In genomic region chr4:154590329-154591006, GRCh38 we compare ENCODE assay signal across 1 cellular context.
TF ChIP-seq lines count a peak whose summit lies in the region.

Gene FGA (minus strand): TSS chr4:154590742. CDS start chr4:154590687, 55 bp downstream.

TF ChIP-seq in HepG2, 621 proteins besides CTCF, POLR2A, EP300 and RAD21 (continued from another document and continues in another):
- peak; percentile 91 for TF ChIP-seq RCOR2 (CRISPR knock-in tag; IDR thresholded peaks at IDR 0.05)
- no peak for TF ChIP-seq ZSCAN30 (CRISPR knock-in tag; IDR thresholded peaks at IDR 0.05)
- peak; percentile 71; the same call in 1 of the 2 replicates for TF ChIP-seq SALL2 (CRISPR knock-in tag; IDR thresholded peaks at IDR 0.05)
- peak; percentile 37 for TF ChIP-seq YY1 (IDR thresholded peaks at IDR 0.05; ENCODE audit: insufficient read depth, insufficient replicate concordance, low read depth, low read length)
- TF ChIP-seq ZNF407 (CRISPR knock-in tag; IDR thresholded peaks at IDR 0.05; ENCODE audit: not compliant biosample characterization): no peak
- TF ChIP-seq MIXL1 (CRISPR knock-in tag; IDR thresholded peaks at IDR 0.05): peak; percentile 99
- TF ChIP-seq ZNF335 (CRISPR knock-in tag; IDR thresholded peaks at IDR 0.05): peak; percentile 77; the same call in 1 of the 2 replicates
- 0 out of 2 replicates have a peak, but pooled peaks have one; percentile 24 for TF ChIP-seq ZNF589 (CRISPR knock-in tag; conservative IDR thresholded peaks at IDR 0.05)
- peak; percentile 96 for TF ChIP-seq POLR2G (IDR thresholded peaks at IDR 0.05; ENCODE audit: low read depth, low read length)
- TF ChIP-seq DPF2 (CRISPR knock-in tag; IDR thresholded peaks at IDR 0.05; ENCODE audit: borderline replicate concordance, low read depth): peak; percentile 94
- peak; percentile 96 for TF ChIP-seq ZNF710 (CRISPR knock-in tag; IDR thresholded peaks at IDR 0.05; ENCODE audit: borderline replicate concordance)
- TF ChIP-seq SMC3 (IDR thresholded peaks at IDR 0.05; ENCODE audit: low read length): peak; percentile 33; the same call in 1 of the 2 replicates
- TF ChIP-seq RAD51 (IDR thresholded peaks at IDR 0.05; ENCODE audit: borderline replicate concordance): no peak
- TF ChIP-seq TMF1 (CRISPR knock-in tag; IDR thresholded peaks at IDR 0.05; ENCODE audit: low read depth): no peak
- TF ChIP-seq DNMT1 (CRISPR knock-in tag; IDR thresholded peaks at IDR 0.05): no peak
- TF ChIP-seq ATF2 (CRISPR knock-in tag; IDR thresholded peaks at IDR 0.05): peak; percentile 95
- no peak for TF ChIP-seq ZBTB44 (CRISPR knock-in tag; IDR thresholded peaks at IDR 0.05)
- TF ChIP-seq HNF1A (IDR thresholded peaks at IDR 0.05; ENCODE audit: low read depth): peak; percentile 100
- peak; percentile 100 for TF ChIP-seq HNF1A (CRISPR knock-in tag; IDR thresholded peaks at IDR 0.05; ENCODE audit: borderline replicate concordance)
- TF ChIP-seq GMEB1 (CRISPR knock-in tag; IDR thresholded peaks at IDR 0.05; ENCODE audit: borderline replicate concordance): peak; percentile 48; the same call in 1 of the 2 replicates
- TF ChIP-seq ZNF292 (CRISPR knock-in tag; IDR thresholded peaks at IDR 0.05; ENCODE audit: borderline replicate concordance, low read depth): peak; percentile 46; the same call in 1 of the 2 replicates
- TF ChIP-seq TOE1 (CRISPR knock-in tag; IDR thresholded peaks at IDR 0.05): peak; percentile 68; the same call in 1 of the 2 replicates
- peak; percentile 61; the same call in 1 of the 2 replicates for TF ChIP-seq CHD4 (IDR thresholded peaks at IDR 0.05; ENCODE audit: borderline replicate concordance, low read length)
- peak; percentile 96 for TF ChIP-seq MED13 (CRISPR knock-in tag; IDR thresholded peaks at IDR 0.05)
- TF ChIP-seq PRMT3 (CRISPR knock-in tag; IDR thresholded peaks at IDR 0.05; ENCODE audit: borderline replicate concordance, low read depth): 0 out of 2 replicates have a peak, but pooled peaks have one; percentile 22
- TF ChIP-seq ETV5 (CRISPR knock-in tag; IDR thresholded peaks at IDR 0.05; ENCODE audit: borderline replicate concordance): peak; percentile 89
- TF ChIP-seq SMAD3 (CRISPR knock-in tag; IDR thresholded peaks at IDR 0.05): peak; percentile 96
- TF ChIP-seq THAP11 (CRISPR knock-in tag; IDR thresholded peaks at IDR 0.05): peak; percentile 81
- peak; percentile 67; the same call in 1 of the 2 replicates for TF ChIP-seq MLX (CRISPR knock-in tag; IDR thresholded peaks at IDR 0.05)
- TF ChIP-seq ERF (CRISPR knock-in tag; IDR thresholded peaks at IDR 0.05): peak; percentile 98
- peak; percentile 87 for TF ChIP-seq FOXP1 (IDR thresholded peaks at IDR 0.05)
- peak; percentile 99 for TF ChIP-seq FOXP1 (CRISPR knock-in tag; IDR thresholded peaks at IDR 0.05)
- TF ChIP-seq CBFB (CRISPR knock-in tag; IDR thresholded peaks at IDR 0.05): peak; percentile 65; the same call in 1 of the 2 replicates
- peak; percentile 75; the same call in 1 of the 2 replicates for TF ChIP-seq ZNF205 (CRISPR knock-in tag; IDR thresholded peaks at IDR 0.05)
- TF ChIP-seq TCF7L2 (IDR thresholded peaks at IDR 0.05; ENCODE audit: low read depth, low read length): peak; percentile 38; the same call in 1 of the 2 replicates
- TF ChIP-seq ZMAT3 (CRISPR knock-in tag; conservative IDR thresholded peaks at IDR 0.05): 0 out of 2 replicates have a peak, but pooled peaks have one; percentile 42
- TF ChIP-seq TFAP4 (IDR thresholded peaks at IDR 0.05; ENCODE audit: borderline replicate concordance, low read depth): peak; percentile 90
- no peak for TF ChIP-seq ZNF713 (CRISPR knock-in tag; IDR thresholded peaks at IDR 0.05)
- no peak for TF ChIP-seq NRL (CRISPR knock-in tag; IDR thresholded peaks at IDR 0.05; ENCODE audit: borderline replicate concordance)
